In genomic region chr4:116603096-116603495, GRCh38 we compare ENCODE assay signal across 20 cellular contexts.
DNase-seq lines count a peak whose midpoint lies in the region; FAIRE-seq and TF ChIP-seq lines count a peak whose summit lies in the region.
"Had no signal": no experiment of that assay in that cellular context is flagged by ENCODE, and none has a peak within 500 bp of the region (broad histone marks: within the 10 kb centered on the region; RNA-seq: fewer than 3 reads in every experiment).

No MANE protein-coding gene starts in this region.

- peak overlapping the region; percentile 39 for H3K27ac ChIP-seq in epithelial cell of prostate
- no peak overlapping the region for H3K27ac ChIP-seq in testis

- no peak for TF ChIP-seq CTCF in testis (IDR thresholded peaks at IDR 0.05)

- intact Hi-C loops in testis (cut with DNase I; ENCODE audit: low total_unique reads) = no loop called here

- WGBS in testis, 2 donors = 50 to 53% methylated on average over 2 of the region's 2 CpGs

- no peak for TF ChIP-seq POLR2A in testis (IDR thresholded peaks at IDR 0.05)

- H3K4me1 ChIP-seq in testis = no peaks in the 10 kb centered on the region
- H3K4me1 ChIP-seq: BE2C had no signal

- H3K9me3 ChIP-seq in testis = no peaks in the 10 kb centered on the region
- H3K9me3 ChIP-seq: BE2C had no signal

- no peak overlapping the region for H3K4me3 ChIP-seq in testis
- H3K4me3 ChIP-seq: GM12878 had no signal

- no peaks in the 10 kb centered on the region for H3K36me3 ChIP-seq in testis (ENCODE audit: low read depth, missing control alignments)
- H3K36me3 ChIP-seq: BE2C had no signal

- DNase-seq in HPDE6-E6E7 (ENCODE audit: extremely low spot score) = peak; percentile 0
- DNase-seq in RCC 7860 (ENCODE audit: low spot score) = peak; percentile 22
- peak; percentile 24 for DNase-seq in epithelial cell of prostate (ENCODE audit: low read depth, low spot score)
- peak; percentile 33 for DNase-seq in renal cortical epithelial cell (ENCODE audit: low read depth)
- no peak for DNase-seq in activated CD8-positive, alpha-beta memory T cell treated with anti-CD3 and anti-CD28 coated beads for 24 hours
- DNase-seq in stimulated activated CD4-positive, alpha-beta T cell treated with anti-CD3 and anti-CD28 coated beads, Interleukin-4, amount 100 ng/mL, for 4 hours = no peak
- no peak for DNase-seq in SK-N-DZ (ENCODE audit: low spot score)
- DNase-seq in testis = no peak
- DNase-seq: BE2C, DMS79 treated with DMSO at 0.1 percent for 48 hours, H9, Kasumi-1, MM.1S, NCI-H1092, NCI-H1436, NCI-H1930, NCI-H2227 treated with DMSO at 0.1 percent for 48 hours, NCI-H510A, NCI-H748 treated with DMSO at 0.1 percent for 48 hours had no signal

- FAIRE-seq in RCC 7860 (lab: Jason Lieb, UNC) = no peak
- FAIRE-seq: GM12878 had no signal

- H3K27me3 ChIP-seq in testis = no peaks in the 10 kb centered on the region
- H3K27me3 ChIP-seq: BE2C had no signal

Comparison
In these comparisons a context has a peak if more than half of its experiments do, and no peak if none do; other contexts are left out.
1. DNase-seq: peak in HPDE6-E6E7 (single experiment), RCC 7860 (single experiment), epithelial cell of prostate (single experiment) and renal cortical epithelial cell (single experiment); none in activated CD8-positive, alpha-beta memory T cell treated with anti-CD3 and anti-CD28 coated beads for 24 hours (single experiment), stimulated activated CD4-positive, alpha-beta T cell treated with anti-CD3 and anti-CD28 coated beads, Interleukin-4, amount 100 ng/mL, for 4 hours (0 of 2), SK-N-DZ (single experiment) and testis (single experiment).